15 cellular contexts compared by ENCODE assay signal in the genomic region with DNA sequence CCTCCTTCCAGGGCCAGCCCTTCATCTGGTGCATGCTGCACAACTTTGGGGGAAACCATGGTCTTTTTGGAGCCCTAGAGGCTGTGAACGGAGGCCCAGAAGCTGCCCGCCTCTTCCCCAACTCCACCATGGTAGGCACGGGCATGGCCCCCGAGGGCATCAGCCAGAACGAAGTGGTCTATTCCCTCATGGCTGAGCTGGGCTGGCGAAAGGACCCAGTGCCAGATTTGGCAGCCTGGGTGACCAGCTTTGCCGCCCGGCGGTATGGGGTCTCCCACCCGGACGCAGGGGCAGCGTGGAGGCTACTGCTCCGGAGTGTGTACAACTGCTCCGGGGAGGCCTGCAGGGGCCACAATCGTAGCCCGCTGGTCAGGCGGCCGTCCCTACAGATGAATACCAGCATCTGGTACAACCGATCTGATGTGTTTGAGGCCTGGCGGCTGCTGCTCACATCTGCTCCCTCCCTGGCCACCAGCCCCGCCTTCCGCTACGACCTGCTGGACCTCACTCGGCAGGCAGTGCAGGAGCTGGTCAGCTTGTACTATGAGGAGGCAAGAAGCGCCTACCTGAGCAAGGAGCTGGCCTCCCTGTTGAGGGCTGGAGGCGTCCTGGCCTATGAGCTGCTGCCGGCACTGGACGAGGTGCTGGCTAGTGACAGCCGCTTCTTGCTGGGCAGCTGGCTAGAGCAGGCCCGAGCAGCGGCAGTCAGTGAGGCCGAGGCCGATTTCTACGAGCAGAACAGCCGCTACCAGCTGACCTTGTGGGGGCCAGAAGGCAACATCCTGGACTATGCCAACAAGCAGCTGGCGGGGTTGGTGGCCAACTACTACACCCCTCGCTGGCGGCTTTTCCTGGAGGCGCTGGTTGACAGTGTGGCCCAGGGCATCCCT.
"Had no signal": no experiment of that assay in that cellular context is flagged by ENCODE, and none has a peak within 500 bp of the region (broad histone marks: within the 10 kb centered on the region; RNA-seq: fewer than 3 reads in every experiment).

No MANE protein-coding gene starts in this region.

- H3K9me3 ChIP-seq: thyroid gland had no signal

- FAIRE-seq: astrocyte, TTC549 had no signal

- ATAC-seq: activated CD8-positive, alpha-beta memory T cell treated with anti-CD3 and anti-CD28 coated beads, Interleukin-2, amount 10 ng/mL, durations not matched to agents 7 days and 5 days; activated naive CD8-positive, alpha-beta T cell treated with anti-CD3 and anti-CD28 coated beads, Interleukin-2, amount 50 U/mL, for 24 hours; stimulated activated naive CD8-positive, alpha-beta T cell treated with anti-CD3 and anti-CD28 coated beads, Interleukin-15, amount 100 ng/mL, for 72 hours had no signal

- H3K27me3 ChIP-seq: cardiac muscle cell, thyroid gland had no signal

- H3K27ac ChIP-seq: cardiac muscle cell, coronary artery, thyroid gland had no signal

- DNase-seq: activated CD4-positive, alpha-beta T cell treated with anti-CD3 and anti-CD28 coated beads, Interleukin-2, amount 50 U/mL, for 48 hours; activated CD8-positive, alpha-beta memory T cell treated with anti-CD3 and anti-CD28 coated beads, Interleukin-2, amount 10 ng/mL, durations not matched to agents 7 days and 5 days; activated naive CD8-positive, alpha-beta T cell treated with anti-CD3 and anti-CD28 coated beads, Interleukin-2, amount 50 U/mL, for 24 hours; activated T-cell treated with anti-CD3 and anti-CD28 coated beads, Interleukin-2, amount 50 U/mL, for 48 hours; effector CD8-positive, alpha-beta T cell; immature natural killer cell; mammary epithelial cell; stimulated activated CD4-positive, alpha-beta T cell treated with anti-CD3 and anti-CD28 coated beads, Interleukin-4, amount 100 ng/mL, for 1 hour; stimulated activated naive CD8-positive, alpha-beta T cell treated with anti-CD3 and anti-CD28 coated beads, Interleukin-15, amount 100 ng/mL, for 72 hours; T-helper 2 cell; thyroid gland had no signal

- H3K4me3 ChIP-seq: cardiac muscle cell, coronary artery, thyroid gland had no signal
